ENCODE assay signal across 8 cellular contexts in the genomic region with DNA sequence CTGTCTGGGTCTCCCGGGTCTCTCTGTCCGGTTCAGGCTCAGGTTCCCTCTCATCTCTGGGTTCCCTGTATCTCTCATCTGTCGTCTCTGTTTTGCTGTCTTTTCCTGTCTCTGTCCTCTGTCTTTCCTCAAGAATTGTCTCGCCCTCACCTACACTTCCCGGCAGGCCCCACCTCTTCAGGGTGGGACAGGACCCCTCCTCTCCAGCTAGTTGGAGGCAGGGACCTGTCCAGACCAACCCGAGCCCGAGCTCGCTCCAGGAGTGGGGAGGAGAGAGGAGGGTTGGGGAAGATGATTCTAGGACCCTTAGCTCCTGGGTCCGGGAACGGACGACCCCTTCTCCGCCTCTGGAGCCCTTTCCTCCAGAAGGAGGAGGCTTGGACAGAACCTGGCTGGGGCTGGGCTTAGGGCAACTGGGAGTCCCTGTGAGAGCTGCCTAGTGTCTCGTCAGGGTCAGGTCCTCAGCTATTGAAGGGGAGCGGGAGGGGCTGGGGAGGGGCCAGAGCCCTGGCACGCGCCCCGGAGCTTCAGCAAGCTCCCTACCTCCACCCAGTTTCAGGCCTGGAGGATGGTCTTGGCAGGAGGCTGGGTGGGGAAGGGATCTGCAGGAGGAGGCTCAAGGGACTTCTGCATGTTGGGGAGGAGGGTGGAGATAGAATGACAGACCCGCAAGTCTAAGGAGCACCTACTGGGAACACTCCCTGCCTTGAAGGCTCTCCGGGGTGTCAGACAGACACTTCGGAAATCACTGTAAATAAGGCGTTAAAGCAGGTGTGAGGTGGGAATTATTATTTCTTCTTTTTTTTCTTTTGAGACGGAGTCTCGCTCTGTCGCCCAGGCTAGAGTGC. TPM values are rescaled to one million over a fixed set of nuclear protein-coding genes. Genes with fewer than 3 reads are reported as not detected.
DNase-seq lines count a peak whose midpoint lies in the region; TF ChIP-seq lines count a peak whose summit lies in the region.

No MANE protein-coding gene starts in this region.

- no peak for TF ChIP-seq CTCF in spleen (IDR thresholded peaks at IDR 0.05 in 8 of 11, conservative IDR thresholded peaks at IDR 0.05 in 3 of 11)

- H3K27ac ChIP-seq in iPS DF 6.9 (ENCODE audit: low read length) (no peak overlapping the region), spleen (peak overlapping the region; percentile 8 to 93 (median 84))

- H3K27me3 Mint-ChIP-seq in activated naive CD4-positive, alpha-beta T cell treated with anti-CD3 and anti-CD28 coated beads, Interleukin-2, amount 10 ng/mL, durations not matched to agents 7 days and 5 days: peaks cover 3% of the 10 kb centered on the region
- H3K27me3 Mint-ChIP-seq in activated naive CD8-positive, alpha-beta T cell: no peaks in the 10 kb centered on the region

- WGBS in iPS DF 6.9 (ENCODE audit: insufficient coverage, insufficient read length): no CpG with 5 or more reads among the region's 24 CpGs
- WGBS in spleen, 5 donors: 43 to 50% (median 48%) methylated on average over 24 of the region's 24 CpGs

- peaks cover 6% of the 10 kb centered on the region for H3K36me3 Mint-ChIP-seq in activated naive CD4-positive, alpha-beta T cell treated with anti-CD3 and anti-CD28 coated beads, Interleukin-2, amount 10 ng/mL, durations not matched to agents 7 days and 5 days
- H3K36me3 Mint-ChIP-seq in activated naive CD8-positive, alpha-beta T cell: no peaks in the 10 kb centered on the region

- TF ChIP-seq POLR2A in spleen (IDR thresholded peaks at IDR 0.05): no peak

- intact Hi-C loops in spleen (cut with DNase I; ENCODE audit: low total_unique reads): no loop called here

- H3K9me3 Mint-ChIP-seq in activated naive CD4-positive, alpha-beta T cell treated with anti-CD3 and anti-CD28 coated beads, Interleukin-2, amount 10 ng/mL, durations not matched to agents 7 days and 5 days: no peaks in the 10 kb centered on the region
- H3K9me3 Mint-ChIP-seq in activated naive CD8-positive, alpha-beta T cell (ENCODE audit: low read depth): no peaks in the 10 kb centered on the region

- peak overlapping the region; percentile 69 for H3K27ac Mint-ChIP-seq in activated naive CD4-positive, alpha-beta T cell treated with anti-CD3 and anti-CD28 coated beads, Interleukin-2, amount 10 ng/mL, durations not matched to agents 7 days and 5 days
- H3K27ac Mint-ChIP-seq in activated naive CD8-positive, alpha-beta T cell: peak overlapping the region; percentile 89

- H3K4me1 Mint-ChIP-seq in activated naive CD4-positive, alpha-beta T cell treated with anti-CD3 and anti-CD28 coated beads, Interleukin-2, amount 10 ng/mL, durations not matched to agents 7 days and 5 days: peaks cover 61% of the 10 kb centered on the region
- peaks cover 42% of the 10 kb centered on the region for H3K4me1 Mint-ChIP-seq in activated naive CD8-positive, alpha-beta T cell (ENCODE audit: low read depth)

- CTCF ChIA-PET in activated naive CD4-positive, alpha-beta T cell treated with anti-CD3 and anti-CD28 coated beads, Interleukin-2, amount 10 ng/mL, durations not matched to agents 7 days and 5 days (lab: Charles Lee): interaction anchor here (0.5 to 1.6 kb wide), 3 partner anchors 43 to 315 kb away, joined by 3 to 5 read pairs (median 4); no protein-coding TSS in a partner anchor

- H3K4me3 Mint-ChIP-seq in activated naive CD4-positive, alpha-beta T cell treated with anti-CD3 and anti-CD28 coated beads, Interleukin-2, amount 10 ng/mL, durations not matched to agents 7 days and 5 days: peak overlapping the region; percentile 84
- peak overlapping the region; percentile 94 for H3K4me3 Mint-ChIP-seq in activated naive CD8-positive, alpha-beta T cell

- peak overlapping the region; percentile 58; the same call in 1 of the 2 replicates for H3K4me3 ChIP-seq in iPS DF 6.9 (ENCODE audit: low read length)
- peak overlapping the region; percentile 60 to 95 (median 76) for H3K4me3 ChIP-seq in spleen

- H3K9me3 ChIP-seq in iPS DF 6.9 (ENCODE audit: control insufficient read depth, insufficient read depth, low read length): no peaks in the 10 kb centered on the region
- no peaks in the 10 kb centered on the region for H3K9me3 ChIP-seq in spleen

- H3K4me1 ChIP-seq in iPS DF 6.9 (ENCODE audit: control insufficient read depth, insufficient read depth, low read length) (peaks cover 13% of the 10 kb centered on the region), spleen (peaks cover 18 to 72% (median 53%) of the 10 kb centered on the region in 6 donors)

- DNase-seq in activated naive CD4-positive, alpha-beta T cell treated with anti-CD3 and anti-CD28 coated beads, Interleukin-2, amount 10 ng/mL, durations not matched to agents 7 days and 5 days: no peak
- no peak for DNase-seq in activated naive CD4-positive, alpha-beta T cell (lab: John Stamatoyannopoulos, UW)
- DNase-seq in iPS DF 6.9 (ENCODE audit: low read depth, low spot score): no peak
- DNase-seq in spleen: peak; percentile 82
- no peak for DNase-seq in SIG-M5 (lab: John Stamatoyannopoulos, UW)
- DNase-seq in LoVo (ENCODE audit: low spot score): no peak
- no peak for DNase-seq in activated effector memory CD4-positive, alpha-beta T cell treated with Interleukin-2 at 50 U/mL for 16 hours

- H3K27me3 ChIP-seq in iPS DF 6.9 (ENCODE audit: control insufficient read depth, insufficient read depth, low read length) (no peaks in the 10 kb centered on the region), spleen (replicated peaks in 1 of 7) (no peaks in the 10 kb centered on the region)

- H3K36me3 ChIP-seq in iPS DF 6.9 (ENCODE audit: control insufficient read depth, insufficient read depth, low read length): no peaks in the 10 kb centered on the region
- no peaks in the 10 kb centered on the region for H3K36me3 ChIP-seq in spleen

RNA-seq across cellular contexts. Expression of gene EPB41, which starts 26.3 kb away (rescaled TPM):
- total RNA-seq in spleen: 100 to 1,000 TPM in 1 of 7 donors, 10 to 100 TPM in 6; 53.6 to 156 (median 82.3) TPM
- polyA plus RNA-seq in spleen: 10 to 100 TPM in 1 of 3 donors, 1 to 10 TPM in 2; 6.3 to 14.8 (median 8.7) TPM
